2 cellular contexts compared by ENCODE assay signal in the genomic region with DNA sequence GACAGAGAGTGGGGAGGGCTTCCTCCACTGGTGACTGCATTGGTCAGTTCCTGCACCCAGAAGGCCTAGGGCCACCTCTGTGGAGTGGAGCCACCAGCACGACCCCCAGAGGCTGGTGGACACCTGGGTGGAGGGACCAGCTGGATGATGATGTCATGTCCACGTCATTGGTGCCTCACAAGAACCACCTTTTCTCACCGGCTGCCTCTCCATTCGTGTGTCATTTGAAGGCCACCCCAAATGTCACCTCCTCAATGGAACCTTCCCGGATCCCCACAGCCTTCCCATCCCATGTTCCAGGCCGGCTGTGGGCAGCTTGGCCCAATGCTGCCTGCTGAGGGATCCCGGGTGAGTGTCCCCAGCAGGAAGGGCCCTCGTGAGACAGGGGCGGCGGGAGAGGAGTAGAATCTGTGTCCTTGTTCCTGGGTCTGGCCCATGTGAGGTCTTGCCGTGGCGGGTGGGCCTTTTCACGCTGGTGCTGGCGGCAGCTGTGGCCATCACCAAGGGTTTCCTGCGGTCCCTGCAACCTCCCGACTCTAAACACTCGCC.
TF ChIP-seq lines count a peak whose summit lies in the region.

No MANE protein-coding gene starts in this region.

TF ChIP-seq in HEK293, 187 proteins besides CTCF, POLR2A, EP300 and RAD21 (continues in another document):
- TF ChIP-seq, protein P1, sequence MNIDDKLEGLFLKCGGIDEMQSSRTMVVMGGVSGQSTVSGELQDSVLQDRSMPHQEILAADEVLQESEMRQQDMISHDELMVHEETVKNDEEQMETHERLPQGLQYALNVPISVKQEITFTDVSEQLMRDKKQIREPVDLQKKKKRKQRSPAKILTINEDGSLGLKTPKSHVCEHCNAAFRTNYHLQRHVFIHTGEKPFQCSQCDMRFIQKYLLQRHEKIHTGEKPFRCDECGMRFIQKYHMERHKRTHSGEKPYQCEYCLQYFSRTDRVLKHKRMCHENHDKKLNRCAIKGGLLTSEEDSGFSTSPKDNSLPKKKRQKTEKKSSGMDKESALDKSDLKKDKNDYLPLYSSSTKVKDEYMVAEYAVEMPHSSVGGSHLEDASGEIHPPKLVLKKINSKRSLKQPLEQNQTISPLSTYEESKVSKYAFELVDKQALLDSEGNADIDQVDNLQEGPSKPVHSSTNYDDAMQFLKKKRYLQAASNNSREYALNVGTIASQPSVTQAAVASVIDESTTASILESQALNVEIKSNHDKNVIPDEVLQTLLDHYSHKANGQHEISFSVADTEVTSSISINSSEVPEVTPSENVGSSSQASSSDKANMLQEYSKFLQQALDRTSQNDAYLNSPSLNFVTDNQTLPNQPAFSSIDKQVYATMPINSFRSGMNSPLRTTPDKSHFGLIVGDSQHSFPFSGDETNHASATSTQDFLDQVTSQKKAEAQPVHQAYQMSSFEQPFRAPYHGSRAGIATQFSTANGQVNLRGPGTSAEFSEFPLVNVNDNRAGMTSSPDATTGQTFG (tag by site-specific recombination; IDR thresholded peaks at IDR 0.05; ENCODE audit: borderline replicate concordance), result no peak
- TF ChIP-seq, protein P2, sequence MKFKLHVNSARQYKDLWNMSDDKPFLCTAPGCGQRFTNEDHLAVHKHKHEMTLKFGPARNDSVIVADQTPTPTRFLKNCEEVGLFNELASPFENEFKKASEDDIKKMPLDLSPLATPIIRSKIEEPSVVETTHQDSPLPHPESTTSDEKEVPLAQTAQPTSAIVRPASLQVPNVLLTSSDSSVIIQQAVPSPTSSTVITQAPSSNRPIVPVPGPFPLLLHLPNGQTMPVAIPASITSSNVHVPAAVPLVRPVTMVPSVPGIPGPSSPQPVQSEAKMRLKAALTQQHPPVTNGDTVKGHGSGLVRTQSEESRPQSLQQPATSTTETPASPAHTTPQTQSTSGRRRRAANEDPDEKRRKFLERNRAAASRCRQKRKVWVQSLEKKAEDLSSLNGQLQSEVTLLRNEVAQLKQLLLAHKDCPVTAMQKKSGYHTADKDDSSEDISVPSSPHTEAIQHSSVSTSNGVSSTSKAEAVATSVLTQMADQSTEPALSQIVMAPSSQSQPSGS (tag by site-specific recombination; IDR thresholded peaks at IDR 0.05; ENCODE audit: low read depth), result peak; percentile 28; the same call in 1 of the 2 replicates
- TF ChIP-seq, protein P3, sequence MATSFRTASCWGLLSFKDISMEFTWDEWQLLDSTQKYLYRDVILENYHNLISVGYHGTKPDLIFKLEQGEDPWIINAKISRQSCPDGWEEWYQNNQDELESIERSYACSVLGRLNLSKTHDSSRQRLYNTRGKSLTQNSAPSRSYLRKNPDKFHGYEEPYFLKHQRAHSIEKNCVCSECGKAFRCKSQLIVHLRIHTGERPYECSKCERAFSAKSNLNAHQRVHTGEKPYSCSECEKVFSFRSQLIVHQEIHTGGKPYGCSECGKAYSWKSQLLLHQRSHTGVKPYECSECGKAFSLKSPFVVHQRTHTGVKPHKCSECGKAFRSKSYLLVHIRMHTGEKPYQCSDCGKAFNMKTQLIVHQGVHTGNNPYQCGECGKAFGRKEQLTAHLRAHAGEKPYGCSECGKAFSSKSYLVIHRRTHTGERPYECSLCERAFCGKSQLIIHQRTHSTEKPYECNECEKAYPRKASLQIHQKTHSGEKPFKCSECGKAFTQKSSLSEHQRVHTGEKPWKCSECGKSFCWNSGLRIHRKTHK (tag by site-specific recombination; IDR thresholded peaks at IDR 0.05), result no peak
- TF ChIP-seq ZNF629 (tag by site-specific recombination; IDR thresholded peaks at IDR 0.05), result peak; percentile 57
- 0 out of 2 replicates have a peak, but pooled peaks have one; percentile 34 for TF ChIP-seq ZBTB21 (tag by site-specific recombination; IDR thresholded peaks at IDR 0.05)
- TF ChIP-seq KLF1 (tag by site-specific recombination; IDR thresholded peaks at IDR 0.05), result no peak
- no peak for TF ChIP-seq ZNF335 (tag by site-specific recombination; conservative IDR thresholded peaks at IDR 0.05)
- no peak for TF ChIP-seq ZNF596 (tag by site-specific recombination; IDR thresholded peaks at IDR 0.05)
- TF ChIP-seq, protein P4, sequence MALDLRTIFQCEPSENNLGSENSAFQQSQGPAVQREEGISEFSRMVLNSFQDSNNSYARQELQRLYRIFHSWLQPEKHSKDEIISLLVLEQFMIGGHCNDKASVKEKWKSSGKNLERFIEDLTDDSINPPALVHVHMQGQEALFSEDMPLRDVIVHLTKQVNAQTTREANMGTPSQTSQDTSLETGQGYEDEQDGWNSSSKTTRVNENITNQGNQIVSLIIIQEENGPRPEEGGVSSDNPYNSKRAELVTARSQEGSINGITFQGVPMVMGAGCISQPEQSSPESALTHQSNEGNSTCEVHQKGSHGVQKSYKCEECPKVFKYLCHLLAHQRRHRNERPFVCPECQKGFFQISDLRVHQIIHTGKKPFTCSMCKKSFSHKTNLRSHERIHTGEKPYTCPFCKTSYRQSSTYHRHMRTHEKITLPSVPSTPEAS (tag by site-specific recombination; IDR thresholded peaks at IDR 0.05), result no peak
- TF ChIP-seq, protein P5, sequence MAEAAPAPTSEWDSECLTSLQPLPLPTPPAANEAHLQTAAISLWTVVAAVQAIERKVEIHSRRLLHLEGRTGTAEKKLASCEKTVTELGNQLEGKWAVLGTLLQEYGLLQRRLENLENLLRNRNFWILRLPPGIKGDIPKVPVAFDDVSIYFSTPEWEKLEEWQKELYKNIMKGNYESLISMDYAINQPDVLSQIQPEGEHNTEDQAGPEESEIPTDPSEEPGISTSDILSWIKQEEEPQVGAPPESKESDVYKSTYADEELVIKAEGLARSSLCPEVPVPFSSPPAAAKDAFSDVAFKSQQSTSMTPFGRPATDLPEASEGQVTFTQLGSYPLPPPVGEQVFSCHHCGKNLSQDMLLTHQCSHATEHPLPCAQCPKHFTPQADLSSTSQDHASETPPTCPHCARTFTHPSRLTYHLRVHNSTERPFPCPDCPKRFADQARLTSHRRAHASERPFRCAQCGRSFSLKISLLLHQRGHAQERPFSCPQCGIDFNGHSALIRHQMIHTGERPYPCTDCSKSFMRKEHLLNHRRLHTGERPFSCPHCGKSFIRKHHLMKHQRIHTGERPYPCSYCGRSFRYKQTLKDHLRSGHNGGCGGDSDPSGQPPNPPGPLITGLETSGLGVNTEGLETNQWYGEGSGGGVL (tag by site-specific recombination; IDR thresholded peaks at IDR 0.05), result no peak
- TF ChIP-seq ZNF571 (tag by site-specific recombination; IDR thresholded peaks at IDR 0.05), result no peak
- TF ChIP-seq GLIS2 (tag by site-specific recombination; IDR thresholded peaks at IDR 0.05), result no peak
- TF ChIP-seq ZNF24 (tag by site-specific recombination; IDR thresholded peaks at IDR 0.05), result no peak
- TF ChIP-seq ZNF202 (tag by site-specific recombination; IDR thresholded peaks at IDR 0.05; ENCODE audit: borderline replicate concordance), result no peak
- no peak for TF ChIP-seq ZFP41 (tag by site-specific recombination; IDR thresholded peaks at IDR 0.05; ENCODE audit: borderline replicate concordance)

TF ChIP-seq in HepG2, 621 proteins besides CTCF, POLR2A, EP300 and RAD21:
- TF ChIP-seq ZKSCAN8 (CRISPR knock-in tag; IDR thresholded peaks at IDR 0.05; ENCODE audit: borderline replicate concordance), result no peak
- no peak for TF ChIP-seq KAT7 (CRISPR knock-in tag; IDR thresholded peaks at IDR 0.05; ENCODE audit: borderline replicate concordance)
- no peak for TF ChIP-seq ZNF143 (CRISPR knock-in tag; IDR thresholded peaks at IDR 0.05)
- TF ChIP-seq CREB1 (IDR thresholded peaks at IDR 0.05), result peak; percentile 90
- TF ChIP-seq CREB1 (CRISPR knock-in tag; IDR thresholded peaks at IDR 0.05), result no peak
- peak; percentile 45; the same call in 1 of the 2 replicates for TF ChIP-seq ZBTB21 (CRISPR knock-in tag; IDR thresholded peaks at IDR 0.05)
- TF ChIP-seq ATF7 (IDR thresholded peaks at IDR 0.05), result peak; percentile 89
- no peak for TF ChIP-seq ATF7 (CRISPR knock-in tag; IDR thresholded peaks at IDR 0.05)
- TF ChIP-seq, protein P6, sequence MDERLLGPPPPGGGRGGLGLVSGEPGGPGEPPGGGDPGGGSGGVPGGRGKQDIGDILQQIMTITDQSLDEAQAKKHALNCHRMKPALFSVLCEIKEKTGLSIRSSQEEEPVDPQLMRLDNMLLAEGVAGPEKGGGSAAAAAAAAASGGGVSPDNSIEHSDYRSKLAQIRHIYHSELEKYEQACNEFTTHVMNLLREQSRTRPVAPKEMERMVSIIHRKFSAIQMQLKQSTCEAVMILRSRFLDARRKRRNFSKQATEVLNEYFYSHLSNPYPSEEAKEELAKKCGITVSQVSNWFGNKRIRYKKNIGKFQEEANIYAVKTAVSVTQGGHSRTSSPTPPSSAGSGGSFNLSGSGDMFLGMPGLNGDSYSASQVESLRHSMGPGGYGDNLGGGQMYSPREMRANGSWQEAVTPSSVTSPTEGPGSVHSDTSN (CRISPR knock-in tag; IDR thresholded peaks at IDR 0.05), result no peak
TF ChIP-seq in HepG2: peak in this region for 3.
